2 cellular contexts compared by ENCODE assay signal in the genomic region with DNA sequence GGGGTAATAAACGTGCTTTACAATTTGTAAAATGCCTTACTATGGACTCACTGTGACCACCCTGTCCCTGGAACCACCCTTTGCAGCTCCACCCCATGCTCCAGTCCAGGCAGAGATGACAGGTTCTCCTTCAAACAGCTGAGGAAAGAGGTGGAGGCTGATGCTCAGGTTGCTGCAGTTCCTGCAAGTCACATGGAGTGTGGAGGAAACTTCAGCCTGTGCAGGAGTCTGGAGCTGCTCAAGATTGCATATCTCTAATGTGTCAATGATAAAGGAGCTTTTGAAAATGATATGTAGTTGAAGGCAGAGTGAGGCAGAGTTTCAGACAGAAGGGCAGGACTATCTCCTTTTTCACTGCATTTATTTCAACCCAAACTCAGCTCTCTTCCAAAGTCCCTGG.
TF ChIP-seq lines count a peak whose summit lies in the region.

No MANE protein-coding gene starts in this region.

TF ChIP-seq in IMR-90, 13 proteins besides CTCF, POLR2A, EP300 and RAD21:
- no peak for TF ChIP-seq MAFK (IDR thresholded peaks at IDR 0.05; ENCODE audit: low read depth, low read length)
- TF ChIP-seq MAZ (IDR thresholded peaks at IDR 0.05; ENCODE audit: borderline replicate concordance, low read depth, low read length): no peak
- TF ChIP-seq CHD1 (IDR thresholded peaks at IDR 0.05; ENCODE audit: low read depth, low read length): no peak
- TF ChIP-seq SMC3 (IDR thresholded peaks at IDR 0.05; ENCODE audit: low read depth, low read length): no peak
- no peak for TF ChIP-seq FOS (IDR thresholded peaks at IDR 0.05; ENCODE audit: low read depth, low read length)
- TF ChIP-seq CEBPB (IDR thresholded peaks at IDR 0.05; ENCODE audit: low read depth, low read length): no peak
- no peak for TF ChIP-seq MXI1 (IDR thresholded peaks at IDR 0.05; ENCODE audit: borderline replicate concordance, low read depth, low read length)
- no peak for TF ChIP-seq RCOR1 (IDR thresholded peaks at IDR 0.05; ENCODE audit: insufficient replicate concordance, low read length)
- no peak for TF ChIP-seq BHLHE40 (IDR thresholded peaks at IDR 0.05; ENCODE audit: low read depth, low read length)
- TF ChIP-seq, protein P1, sequence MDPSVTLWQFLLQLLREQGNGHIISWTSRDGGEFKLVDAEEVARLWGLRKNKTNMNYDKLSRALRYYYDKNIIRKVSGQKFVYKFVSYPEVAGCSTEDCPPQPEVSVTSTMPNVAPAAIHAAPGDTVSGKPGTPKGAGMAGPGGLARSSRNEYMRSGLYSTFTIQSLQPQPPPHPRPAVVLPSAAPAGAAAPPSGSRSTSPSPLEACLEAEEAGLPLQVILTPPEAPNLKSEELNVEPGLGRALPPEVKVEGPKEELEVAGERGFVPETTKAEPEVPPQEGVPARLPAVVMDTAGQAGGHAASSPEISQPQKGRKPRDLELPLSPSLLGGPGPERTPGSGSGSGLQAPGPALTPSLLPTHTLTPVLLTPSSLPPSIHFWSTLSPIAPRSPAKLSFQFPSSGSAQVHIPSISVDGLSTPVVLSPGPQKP (IDR thresholded peaks at IDR 0.05; ENCODE audit: borderline replicate concordance, low read depth, low read length): no peak
- no peak for TF ChIP-seq NFE2L2 (IDR thresholded peaks at IDR 0.05; ENCODE audit: low read depth, low read length)
- no peak for TF ChIP-seq RFX5 (IDR thresholded peaks at IDR 0.05; ENCODE audit: low read depth, low read length)
- TF ChIP-seq, protein P2, sequence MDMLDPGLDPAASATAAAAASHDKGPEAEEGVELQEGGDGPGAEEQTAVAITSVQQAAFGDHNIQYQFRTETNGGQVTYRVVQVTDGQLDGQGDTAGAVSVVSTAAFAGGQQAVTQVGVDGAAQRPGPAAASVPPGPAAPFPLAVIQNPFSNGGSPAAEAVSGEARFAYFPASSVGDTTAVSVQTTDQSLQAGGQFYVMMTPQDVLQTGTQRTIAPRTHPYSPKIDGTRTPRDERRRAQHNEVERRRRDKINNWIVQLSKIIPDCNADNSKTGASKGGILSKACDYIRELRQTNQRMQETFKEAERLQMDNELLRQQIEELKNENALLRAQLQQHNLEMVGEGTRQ (IDR thresholded peaks at IDR 0.05; ENCODE audit: low read depth, low read length): no peak

TF ChIP-seq in K562, 482 proteins besides CTCF, POLR2A, EP300 and RAD21:
- no peak for TF ChIP-seq SMARCE1 (IDR thresholded peaks at IDR 0.05)
- TF ChIP-seq, protein P3, sequence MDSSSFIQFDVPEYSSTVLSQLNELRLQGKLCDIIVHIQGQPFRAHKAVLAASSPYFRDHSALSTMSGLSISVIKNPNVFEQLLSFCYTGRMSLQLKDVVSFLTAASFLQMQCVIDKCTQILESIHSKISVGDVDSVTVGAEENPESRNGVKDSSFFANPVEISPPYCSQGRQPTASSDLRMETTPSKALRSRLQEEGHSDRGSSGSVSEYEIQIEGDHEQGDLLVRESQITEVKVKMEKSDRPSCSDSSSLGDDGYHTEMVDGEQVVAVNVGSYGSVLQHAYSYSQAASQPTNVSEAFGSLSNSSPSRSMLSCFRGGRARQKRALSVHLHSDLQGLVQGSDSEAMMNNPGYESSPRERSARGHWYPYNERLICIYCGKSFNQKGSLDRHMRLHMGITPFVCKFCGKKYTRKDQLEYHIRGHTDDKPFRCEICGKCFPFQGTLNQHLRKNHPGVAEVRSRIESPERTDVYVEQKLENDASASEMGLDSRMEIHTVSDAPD (CRISPR knock-in tag; IDR thresholded peaks at IDR 0.05): no peak
- TF ChIP-seq SNIP1 (IDR thresholded peaks at IDR 0.05; ENCODE audit: low read depth): no peak
- TF ChIP-seq TCF7L2 (IDR thresholded peaks at IDR 0.05; ENCODE audit: low read depth, low read length): no peak
- TF ChIP-seq KAT7 (CRISPR knock-in tag; IDR thresholded peaks at IDR 0.05; ENCODE audit: borderline replicate concordance): no peak
- no peak for TF ChIP-seq COPS2 (conservative IDR thresholded peaks at IDR 0.05)
- TF ChIP-seq ZNF263 (CRISPR knock-in tag; IDR thresholded peaks at IDR 0.05; ENCODE audit: borderline replicate concordance): no peak
- TF ChIP-seq YBX1 (IDR thresholded peaks at IDR 0.05): no peak
- no peak for TF ChIP-seq ZNF668 (CRISPR knock-in tag; IDR thresholded peaks at IDR 0.05)
- TF ChIP-seq ZKSCAN8 (CRISPR knock-in tag; IDR thresholded peaks at IDR 0.05): no peak
